12 cellular contexts compared by ENCODE assay signal in genomic region chr7:74604326-74605020, GRCh38. TPM values are rescaled to one million over a fixed set of nuclear protein-coding genes. Genes with fewer than 3 reads are reported as not detected.
A peak's percentile ranks its signal among the peaks of the same experiment; 100 is the strongest.
DNase-seq lines count a peak whose midpoint lies in the region; FAIRE-seq lines count a peak whose summit lies in the region.
"Had no signal": no experiment of that assay in that cellular context is flagged by ENCODE, and none has a peak within 500 bp of the region (broad histone marks: within the 10 kb centered on the region; RNA-seq: fewer than 3 reads in every experiment).

No MANE protein-coding gene starts in this region.

- no peak overlapping the region for H3K9ac ChIP-seq in stomach smooth muscle (ENCODE audit: low read length in 2 of 2)

- H3K4me1 ChIP-seq in stomach smooth muscle (ENCODE audit: control insufficient read depth, insufficient read depth, low read length) = peaks cover 13% of the 10 kb centered on the region

- no peak overlapping the region for H3K4me3 ChIP-seq in stomach smooth muscle (ENCODE audit: low read length in 2 of 2)

- no peak for FAIRE-seq in RCC 7860 (lab: Jason Lieb, UNC)
- FAIRE-seq: A204.1 had no signal

- H3K27ac ChIP-seq in stomach smooth muscle (ENCODE audit: low read length) = peak overlapping the region; percentile 37

- no peaks in the 10 kb centered on the region for H3K27me3 ChIP-seq in stomach smooth muscle (ENCODE audit: control insufficient read depth in 1 of 2, insufficient read depth in 2 of 2, low read length in 2 of 2)

- H3K9me3 ChIP-seq in stomach smooth muscle (ENCODE audit: control insufficient read depth in 2 of 2, low read length in 2 of 2) = no peaks in the 10 kb centered on the region

- peaks cover 0 to 5% of the 10 kb centered on the region in 2 donors for H3K36me3 ChIP-seq in stomach smooth muscle (ENCODE audit: control insufficient read depth in 2 of 2, insufficient read depth in 2 of 2, low read length in 2 of 2)

- DNase-seq in DMS153 (lab: John Stamatoyannopoulos, UW) = peak; percentile 8
- no peak for DNase-seq in DMS153 treated with DMSO at 0.1 percent for 48 hours (lab: John Stamatoyannopoulos, UW; ENCODE audit: unreplicated experiment)
- peak; percentile 44 for DNase-seq in RCC 7860 (ENCODE audit: low spot score)
- peak; percentile 45 for DNase-seq in kidney tubule cell (ENCODE audit: low spot score)
- DNase-seq in NCI-H1694 treated with DMSO at 0.1 percent for 48 hours (lab: John Stamatoyannopoulos, UW) = no peak
- DNase-seq in H4 (ENCODE audit: low spot score) = no peak
- no peak for DNase-seq in cerebellum (ENCODE audit: low spot score)
- DNase-seq: activated naive CD4-positive, alpha-beta T cell; NCI-H2227 treated with DMSO at 0.1 percent for 48 hours; stimulated activated CD4-positive, alpha-beta T cell treated with anti-CD3 and anti-CD28 coated beads, Interleukin-12 subunit alpha, Interleukin-12 subunit beta, amount 100 ng/mL, for 4 hours had no signal

RNA-seq across cellular contexts. Expression of gene GTF2I, which starts 53.0 kb away (rescaled TPM):
- 114 and 135 TPM in 2 replicates for total RNA-seq in H4 (2014; rRNA removed; shearing (Covaris generic))
- total RNA-seq in cerebellum = 328 TPM

Comparison
In these comparisons a context has a peak if more than half of its experiments do, and no peak if none do; other contexts are left out.
1. DNase-seq: peak in DMS153 (single experiment), RCC 7860 (single experiment) and kidney tubule cell (single experiment); none in DMS153 treated with DMSO at 0.1 percent for 48 hours (single experiment), NCI-H1694 treated with DMSO at 0.1 percent for 48 hours (single experiment), H4 (single experiment) and cerebellum (single experiment).